In the genomic region with DNA sequence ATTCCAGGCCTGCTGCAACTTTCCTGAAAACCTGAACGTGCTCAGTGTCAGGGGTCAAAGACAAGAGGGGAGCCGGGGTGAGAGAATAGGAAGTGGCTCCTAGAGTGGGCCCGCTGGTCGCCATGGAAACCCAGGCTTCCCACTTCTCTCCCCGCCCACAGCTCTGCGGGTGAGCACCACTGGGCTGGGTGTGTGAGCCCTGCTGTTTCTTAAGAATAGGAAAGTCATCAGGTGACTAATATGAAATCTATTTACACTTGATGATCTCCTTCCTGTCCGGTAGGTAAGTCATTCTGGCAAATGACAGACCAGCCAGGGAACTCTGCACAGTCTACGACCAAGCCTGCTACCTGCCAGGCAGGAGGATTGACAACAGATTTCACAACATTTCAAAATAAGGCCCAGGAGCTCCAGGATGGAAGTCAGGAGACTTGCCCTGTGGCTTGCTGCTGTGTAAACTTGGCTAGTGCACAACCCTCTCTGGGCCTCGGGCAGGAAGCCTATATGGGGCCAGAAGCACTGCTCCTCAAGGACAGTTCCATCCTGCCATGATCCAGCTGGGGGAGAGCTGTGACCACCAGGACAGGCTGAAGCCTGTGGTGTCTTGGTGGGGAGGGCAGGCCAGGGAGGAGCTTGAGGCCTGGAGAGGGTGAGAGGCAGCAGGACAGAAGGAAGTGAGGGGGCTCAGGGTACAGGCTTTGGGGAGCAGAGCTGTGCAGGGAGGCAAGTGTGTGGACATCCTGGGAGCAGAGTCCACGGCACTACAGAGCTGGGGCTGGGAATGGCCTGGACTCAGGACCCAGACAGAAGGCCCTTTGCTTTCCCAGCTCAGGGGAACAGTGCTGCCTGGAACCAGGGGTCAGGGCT, we compare ENCODE assay signal across 8 cellular contexts.
DNase-seq lines count a peak whose midpoint lies in the region; TF ChIP-seq lines count a peak whose summit lies in the region.

No MANE protein-coding gene starts in this region.

- H3K27me3 Mint-ChIP-seq in activated CD4-positive, alpha-beta memory T cell treated with anti-CD3 and anti-CD28 coated beads, Interleukin-2, amount 10 ng/mL, durations not matched to agents 7 days and 5 days = no peaks in the 10 kb centered on the region

- H2AFZ ChIP-seq in GM23248 = no peak overlapping the region

- no peak overlapping the region for H3K4me3 Mint-ChIP-seq in activated CD4-positive, alpha-beta memory T cell treated with anti-CD3 and anti-CD28 coated beads, Interleukin-2, amount 10 ng/mL, durations not matched to agents 7 days and 5 days

- H3F3A ChIP-seq in GM23248 (ENCODE audit: insufficient read depth) = peaks cover 12% of the 10 kb centered on the region

- H3K9me2 ChIP-seq in GM23248 (ENCODE audit: insufficient read depth) = no peaks in the 10 kb centered on the region

- peak; percentile 59 for DNase-seq in GM12865 (ENCODE audit: low read depth)
- peak; percentile 98 for DNase-seq in GM23248
- DNase-seq in KG1 (lab: John Stamatoyannopoulos, UW) = peak; percentile 27
- DNase-seq in activated CD4-positive, alpha-beta memory T cell treated with anti-CD3 and anti-CD28 coated beads, Interleukin-2, amount 10 ng/mL, durations not matched to agents 7 days and 5 days = peak; percentile 56
- peak; percentile 79 for DNase-seq in fibroblast of villous mesenchyme (ENCODE audit: low read depth)
- DNase-seq in renal cortical epithelial cell (ENCODE audit: low read depth) = peak; percentile 99
- no peak for DNase-seq in activated effector memory CD4-positive, alpha-beta T cell treated with anti-CD3 and anti-CD28 coated beads, Interleukin-2, amount 50 U/mL, for 16 hours
- no peak for DNase-seq in NCI-H524 treated with DMSO at 0.1 percent for 48 hours (lab: John Stamatoyannopoulos, UW)

- peak overlapping the region; percentile 60 for H3K4me2 ChIP-seq in GM23248 (ENCODE audit: unreplicated experiment)

- H3K4me1 ChIP-seq in GM23248 (ENCODE audit: insufficient read depth) = peaks cover 24% of the 10 kb centered on the region

- no peaks in the 10 kb centered on the region for H3K9me3 Mint-ChIP-seq in activated CD4-positive, alpha-beta memory T cell treated with anti-CD3 and anti-CD28 coated beads, Interleukin-2, amount 10 ng/mL, durations not matched to agents 7 days and 5 days

- no peaks in the 10 kb centered on the region for H3K9me3 ChIP-seq in GM23248 (ENCODE audit: low read depth)

- TF ChIP-seq CTCF in GM12865 (IDR thresholded peaks at IDR 0.05; ENCODE audit: insufficient read depth, low read depth, low read length, missing control alignments) = no peak
- TF ChIP-seq CTCF in fibroblast of villous mesenchyme (IDR thresholded peaks at IDR 0.05; ENCODE audit: insufficient read depth, low read depth, low read length) = no peak

- peaks cover 46% of the 10 kb centered on the region for H3K4me1 Mint-ChIP-seq in activated CD4-positive, alpha-beta memory T cell treated with anti-CD3 and anti-CD28 coated beads, Interleukin-2, amount 10 ng/mL, durations not matched to agents 7 days and 5 days

- POLR2A ChIA-PET in activated CD4-positive, alpha-beta memory T cell treated with anti-CD3 and anti-CD28 coated beads, Interleukin-2, amount 10 ng/mL, durations not matched to agents 7 days and 5 days (lab: Charles Lee) = interaction anchor here (0.6 to 1.4 kb wide), 2 partner anchors 9 to 10 kb away, joined by 3 to 4 read pairs; no protein-coding TSS in a partner anchor

- peak overlapping the region; percentile 82 for H3K27ac Mint-ChIP-seq in activated CD4-positive, alpha-beta memory T cell treated with anti-CD3 and anti-CD28 coated beads, Interleukin-2, amount 10 ng/mL, durations not matched to agents 7 days and 5 days

- WGBS in GM23248 (ENCODE audit: low coverage in 1 of 2, low lambda C conversion rate in 2 of 2, missing lambda C conversion rate in 2 of 2), 2 experiments = 6% methylated on average over 10 of the region's 10 CpGs

- no peaks in the 10 kb centered on the region for H3K27me3 ChIP-seq in GM23248 (replicated peaks; ENCODE audit: insufficient read depth)

- H3K36me3 Mint-ChIP-seq in activated CD4-positive, alpha-beta memory T cell treated with anti-CD3 and anti-CD28 coated beads, Interleukin-2, amount 10 ng/mL, durations not matched to agents 7 days and 5 days (ENCODE audit: low read depth) = no peaks in the 10 kb centered on the region

- peak overlapping the region; percentile 89 for H3K27ac ChIP-seq in GM23248

- no peaks in the 10 kb centered on the region for H3K36me3 ChIP-seq in GM23248 (ENCODE audit: low read depth)

- H4K20me1 ChIP-seq in GM23248 (ENCODE audit: insufficient read depth) = no peaks in the 10 kb centered on the region

- no peak overlapping the region for H3K4me3 ChIP-seq in GM12865 (ENCODE audit: low read depth, low read length)
- peak overlapping the region; percentile 23; the same call in 1 of the 2 replicates for H3K4me3 ChIP-seq in GM23248
- no peak overlapping the region for H3K4me3 ChIP-seq in fibroblast of villous mesenchyme (ENCODE audit: low read depth, low read length)

- in situ Hi-C loops in GM23248 (cut with MboI) = no loop called here

- peaks cover 79% of the 10 kb centered on the region for H3K79me2 ChIP-seq in GM23248 (ENCODE audit: insufficient read depth)

- CTCF ChIA-PET in activated CD4-positive, alpha-beta memory T cell treated with anti-CD3 and anti-CD28 coated beads, Interleukin-2, amount 10 ng/mL, durations not matched to agents 7 days and 5 days (lab: Charles Lee) = no interaction called here

- peak overlapping the region; percentile 72 for H3K9ac ChIP-seq in GM23248

Comparison
In these comparisons a context has a peak if more than half of its experiments do, and no peak if none do; other contexts are left out.
1. DNase-seq: peak in GM12865 (single experiment), GM23248 (single experiment), KG1 (single experiment), activated CD4-positive, alpha-beta memory T cell treated with anti-CD3 and anti-CD28 coated beads, Interleukin-2, amount 10 ng/mL, durations not matched to agents 7 days and 5 days (single experiment), fibroblast of villous mesenchyme (single experiment) and renal cortical epithelial cell (single experiment); none in activated effector memory CD4-positive, alpha-beta T cell treated with anti-CD3 and anti-CD28 coated beads, Interleukin-2, amount 50 U/mL, for 16 hours (single experiment) and NCI-H524 treated with DMSO at 0.1 percent for 48 hours (single experiment).